ENCODE assay signal across 1 cellular context in the genomic region with DNA sequence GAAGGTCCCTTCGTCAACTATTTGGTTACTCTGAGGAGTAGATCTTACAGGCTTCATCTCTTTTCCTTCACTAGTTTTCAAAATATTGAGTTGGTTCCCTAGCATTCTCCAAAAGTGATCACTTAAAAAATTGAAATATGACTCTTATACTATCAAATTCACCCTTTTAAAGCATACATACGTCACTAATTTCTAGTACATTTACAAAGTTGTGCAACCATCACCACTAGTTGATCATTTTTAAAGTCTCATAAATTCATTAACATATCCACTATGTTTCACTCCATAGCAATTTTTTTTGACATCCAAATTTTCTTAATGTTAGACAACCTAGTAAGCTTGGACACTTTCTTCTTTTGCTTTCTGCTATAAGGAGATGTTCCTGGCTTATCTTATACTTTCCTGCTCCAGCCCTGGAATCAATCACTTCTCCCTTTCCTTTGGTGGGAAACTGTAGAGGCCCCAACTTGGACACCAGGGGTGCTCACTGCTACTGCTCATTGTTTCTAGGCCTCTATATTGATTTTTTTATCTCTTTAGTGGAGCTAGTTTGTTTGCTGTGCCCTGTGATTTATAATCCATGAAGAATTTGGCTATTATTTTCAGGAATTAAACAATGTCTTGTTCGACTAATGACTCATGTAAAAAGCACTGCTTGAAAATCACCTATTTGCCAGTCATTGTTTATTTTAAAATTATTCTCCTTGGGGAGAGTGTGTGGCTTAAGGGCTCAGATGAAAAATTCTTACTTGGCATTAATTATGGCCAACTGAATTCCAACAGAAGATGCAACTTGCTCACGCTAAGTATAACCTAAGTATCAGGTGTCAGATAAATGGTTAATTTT.
A peak's percentile ranks its signal among the peaks of the same experiment; 100 is the strongest.
TF ChIP-seq lines count a peak whose summit lies in the region.

No MANE protein-coding gene starts in this region.

TF ChIP-seq in IMR-90, 13 proteins besides CTCF, POLR2A, EP300 and RAD21 (continued from another document):
- TF ChIP-seq FOS (IDR thresholded peaks at IDR 0.05; ENCODE audit: low read depth, low read length) = peak; percentile 52; the same call in 1 of the 2 replicates
TF ChIP-seq in IMR-90: peak in this region for 4.
